In the genomic region with DNA sequence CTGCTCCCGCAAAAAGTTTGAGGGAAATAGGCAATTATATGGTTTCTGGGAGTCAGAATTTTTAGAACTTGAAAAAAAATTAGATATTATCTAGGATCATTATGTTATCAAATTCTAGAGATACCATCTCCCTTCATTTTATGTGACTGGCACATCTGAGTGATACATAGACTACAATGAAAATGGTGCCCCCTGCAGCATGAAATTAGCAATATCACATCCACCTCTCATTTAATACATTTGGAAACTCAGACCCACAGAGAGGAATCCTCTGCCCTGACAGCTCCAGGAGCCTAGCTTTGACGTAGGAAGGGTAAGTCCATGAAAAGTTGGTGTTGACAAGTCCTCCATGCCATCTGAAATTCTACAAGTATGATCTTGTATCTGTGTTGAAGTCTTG, we compare ENCODE assay signal across 8 cellular contexts.
DNase-seq lines count a peak whose midpoint lies in the region; ATAC-seq and TF ChIP-seq lines count a peak whose summit lies in the region.
"Had no signal": no experiment of that assay in that cellular context is flagged by ENCODE, and none has a peak within 500 bp of the region (broad histone marks: within the 10 kb centered on the region; RNA-seq: fewer than 3 reads in every experiment).

No MANE protein-coding gene starts in this region.

- no CpG with 5 or more reads among the region's 2 CpGs for WGBS in iPS DF 6.9 (ENCODE audit: insufficient coverage, insufficient read length)

- peaks cover 0 to 4% of the 10 kb centered on the region in 2 donors for H3K27me3 Mint-ChIP-seq in CD8-positive, alpha-beta memory T cell

- ATAC-seq in GM21526 (IDR thresholded peaks at IDR 0.05; ENCODE audit: low FRiP score, unreplicated experiment) (no peak), GM19023 (IDR thresholded peaks at IDR 0.05; ENCODE audit: unreplicated experiment) (no peak)

- H3K4me1 Mint-ChIP-seq in CD8-positive, alpha-beta memory T cell = no peaks in the 10 kb centered on the region

- H3K27ac ChIP-seq in HL-60 (replicated peaks) = no peak overlapping the region
- H3K27ac ChIP-seq in iPS DF 6.9 (ENCODE audit: low read length) = no peak overlapping the region
- no peak overlapping the region for H3K27ac ChIP-seq in CD8-positive, alpha-beta memory T cell (ENCODE audit: low read depth, low read length)

- H3K27me3 ChIP-seq in HL-60 (ENCODE audit: insufficient read depth, poor library complexity, severe bottlenecking) = no peaks in the 10 kb centered on the region
- no peaks in the 10 kb centered on the region for H3K27me3 ChIP-seq in iPS DF 6.9 (ENCODE audit: control insufficient read depth, insufficient read depth, low read length)
- no peaks in the 10 kb centered on the region for H3K27me3 ChIP-seq in CD8-positive, alpha-beta memory T cell (ENCODE audit: insufficient read depth, low read length, poor library complexity, severe bottlenecking)

- DNase-seq in GM10248 (ENCODE audit: extremely low spot score) (peak; percentile 3), HL-60 (ENCODE audit: low read depth in 1 of 2, low spot score in 1 of 2) (peak in 1 of 2 experiments; percentile 16), RPMI7951 (ENCODE audit: low read depth) (peak; percentile 11), iPS DF 6.9 (ENCODE audit: low read depth, low spot score) (peak; percentile 18)
- no peak for DNase-seq in CD8-positive, alpha-beta memory T cell

- H3K9me3 Mint-ChIP-seq in CD8-positive, alpha-beta memory T cell = no peaks in the 10 kb centered on the region

- no peaks in the 10 kb centered on the region for H3K36me3 Mint-ChIP-seq in CD8-positive, alpha-beta memory T cell

- H3K36me3 ChIP-seq in iPS DF 6.9 (ENCODE audit: control insufficient read depth, insufficient read depth, low read length) = no peaks in the 10 kb centered on the region
- H3K36me3 ChIP-seq in CD8-positive, alpha-beta memory T cell (ENCODE audit: insufficient read depth, low read length) = no peaks in the 10 kb centered on the region

- no peak overlapping the region for H3K27ac Mint-ChIP-seq in CD8-positive, alpha-beta memory T cell

- CTCF ChIA-PET in GM10248 (lab: Yijun Ruan, JAX) = interaction anchor here (1.3 kb wide), 1 partner anchor 9 kb away, joined by 3 read pairs; no protein-coding TSS in a partner anchor
- CTCF ChIA-PET in CD8-positive, alpha-beta memory T cell (lab: Charles Lee) = no interaction called here

- POLR2A ChIA-PET in GM10248 (lab: Yijun Ruan, JAX) = no interaction called here
- POLR2A ChIA-PET in CD8-positive, alpha-beta memory T cell (lab: Charles Lee) = no interaction called here

- H3K9me3 ChIP-seq in iPS DF 6.9 (ENCODE audit: control insufficient read depth, insufficient read depth, low read length) = no peaks in the 10 kb centered on the region
- H3K9me3 ChIP-seq in CD8-positive, alpha-beta memory T cell (ENCODE audit: low read length) = no peaks in the 10 kb centered on the region

- TF ChIP-seq CTCF in GM10248 (IDR thresholded peaks at IDR 0.05; ENCODE audit: control extremely low read depth, extremely low read depth, low read depth, missing control alignments) = peak; percentile 26
- TF ChIP-seq CTCF in HL-60 (IDR thresholded peaks at IDR 0.05; ENCODE audit: insufficient read depth, low read length) = peak; percentile 22

- H3K4me1 ChIP-seq in iPS DF 6.9 (ENCODE audit: control insufficient read depth, insufficient read depth, low read length) = no peaks in the 10 kb centered on the region
- no peaks in the 10 kb centered on the region for H3K4me1 ChIP-seq in CD8-positive, alpha-beta memory T cell (ENCODE audit: insufficient read depth, low read length)

- H3K4me3 ChIP-seq in HL-60 (replicated peaks; ENCODE audit: insufficient read depth, low read length) = no peak overlapping the region
- no peak overlapping the region for H3K4me3 ChIP-seq in iPS DF 6.9 (ENCODE audit: low read length)
- no peak overlapping the region for H3K4me3 ChIP-seq in CD8-positive, alpha-beta memory T cell (ENCODE audit: low read length)
- H3K4me3 ChIP-seq: lung had no signal

- no peak overlapping the region for H3K4me3 Mint-ChIP-seq in CD8-positive, alpha-beta memory T cell

Comparison
In these comparisons a context has a peak if more than half of its experiments do, and no peak if none do; other contexts are left out.
1. DNase-seq: peak in GM10248 (single experiment), RPMI7951 (single experiment) and iPS DF 6.9 (single experiment); none in CD8-positive, alpha-beta memory T cell (0 of 5).